28 cellular contexts compared by ENCODE assay signal in genomic region chr5:9009931-9010652, GRCh38.
DNase-seq lines count a peak whose midpoint lies in the region; ATAC-seq, FAIRE-seq and TF ChIP-seq lines count a peak whose summit lies in the region.
"Had no signal": no experiment of that assay in that cellular context is flagged by ENCODE, and none has a peak within 500 bp of the region (broad histone marks: within the 10 kb centered on the region; RNA-seq: fewer than 3 reads in every experiment).

No MANE protein-coding gene starts in this region.

- H3K9me3 ChIP-seq in prostate gland, result no peaks in the 10 kb centered on the region
- no peaks in the 10 kb centered on the region for H3K9me3 ChIP-seq in esophagus muscularis mucosa
- H3K9me3 ChIP-seq: left ventricle myocardium inferior, psoas muscle, sigmoid colon had no signal

- no peaks in the 10 kb centered on the region for H3K36me3 Mint-ChIP-seq in activated CD8-positive, alpha-beta T cell treated with anti-CD3 and anti-CD28 coated beads, Interleukin-2, amount 10 ng/mL, durations not matched to agents 7 days and 5 days (ENCODE audit: low read depth)
- H3K36me3 Mint-ChIP-seq: CD8-positive, alpha-beta T cell; naive thymus-derived CD4-positive, alpha-beta T cell had no signal

- WGBS in prostate gland, result 62% methylated on average over 7 of the region's 7 CpGs
- WGBS in esophagus muscularis mucosa, result 82% methylated on average over 7 of the region's 7 CpGs

- no peaks in the 10 kb centered on the region for H3K27me3 ChIP-seq in prostate gland (replicated peaks; ENCODE audit: insufficient read depth)
- H3K27me3 ChIP-seq in esophagus muscularis mucosa, result no peaks in the 10 kb centered on the region
- H3K27me3 ChIP-seq: sigmoid colon had no signal

- H3K27ac ChIP-seq in prostate gland (no peak overlapping the region), esophagus muscularis mucosa (replicated peaks in 1 of 4) (no peak overlapping the region)
- H3K27ac ChIP-seq: left ventricle myocardium inferior, psoas muscle, RWPE1, sigmoid colon, SK-N-MC had no signal

- no peak for ATAC-seq in activated CD8-positive, alpha-beta T cell treated with anti-CD3 and anti-CD28 coated beads, Interleukin-2, amount 10 ng/mL, durations not matched to agents 7 days and 5 days
- ATAC-seq: activated CD8-positive, alpha-beta T cell treated with anti-CD3 and anti-CD28 coated beads for 36 hours; CD8-positive, alpha-beta T cell; K562; naive thymus-derived CD4-positive, alpha-beta T cell; psoas muscle had no signal

- intact Hi-C loops in prostate gland (cut with DNase I), result no loop called here
- intact Hi-C loops in esophagus muscularis mucosa (cut with DNase I), result no loop called here

- peak; percentile 26 for FAIRE-seq in HTR-8/SVneo (lab: Jason Lieb, UNC)
- FAIRE-seq: K562 had no signal

- H3K4me3 Mint-ChIP-seq in activated CD8-positive, alpha-beta T cell treated with anti-CD3 and anti-CD28 coated beads, Interleukin-2, amount 10 ng/mL, durations not matched to agents 7 days and 5 days, result no peak overlapping the region
- H3K4me3 Mint-ChIP-seq: activated CD8-positive, alpha-beta T cell treated with anti-CD3 and anti-CD28 coated beads for 36 hours; CD8-positive, alpha-beta T cell; naive thymus-derived CD4-positive, alpha-beta T cell; T-helper 1 cell treated with Interleukin-12 subunit alpha and Interleukin-12 subunit beta and Interleukin-4 antibody, amounts not matched to agents 30 μg/mL and 1 μg/mL, for 36 hours had no signal

- H3K27me3 Mint-ChIP-seq in activated CD8-positive, alpha-beta T cell treated with anti-CD3 and anti-CD28 coated beads, Interleukin-2, amount 10 ng/mL, durations not matched to agents 7 days and 5 days (ENCODE audit: low read depth), result no peaks in the 10 kb centered on the region
- H3K27me3 Mint-ChIP-seq: activated CD8-positive, alpha-beta T cell treated with anti-CD3 and anti-CD28 coated beads for 36 hours; naive thymus-derived CD4-positive, alpha-beta T cell had no signal

- in situ Hi-C loops in GM13976 (cut with MboI; ENCODE audit: low sequenced_read_pairs, unreplicated experiment), result no loop called here

- no peak overlapping the region for H3K4me3 ChIP-seq in AG04449 (ENCODE audit: low read depth, low read length)
- H3K4me3 ChIP-seq in epithelial cell of esophagus (ENCODE audit: low read length), result no peak overlapping the region
- H3K4me3 ChIP-seq in foreskin fibroblast (ENCODE audit: low read depth in 1 of 2, low read length in 2 of 2), result no peak overlapping the region
- H3K4me3 ChIP-seq in prostate gland, result no peak overlapping the region
- H3K4me3 ChIP-seq in esophagus muscularis mucosa, result no peak overlapping the region
- H3K4me3 ChIP-seq: K562, left ventricle myocardium inferior, psoas muscle, sigmoid colon, SK-N-MC had no signal

- TF ChIP-seq CTCF in AG04449 (IDR thresholded peaks at IDR 0.05; ENCODE audit: insufficient read depth, low read length, missing control alignments) (no peak), epithelial cell of esophagus (IDR thresholded peaks at IDR 0.05; ENCODE audit: insufficient read depth, low read depth, low read length, missing control alignments) (no peak), foreskin fibroblast (IDR thresholded peaks at IDR 0.05; ENCODE audit: low read depth, low read length) (no peak), prostate gland (IDR thresholded peaks at IDR 0.05) (no peak), GM13976 (IDR thresholded peaks at IDR 0.05; ENCODE audit: borderline replicate concordance, control extremely low read depth, extremely low read depth, insufficient read depth, missing control alignments) (no peak), esophagus muscularis mucosa (IDR thresholded peaks at IDR 0.05) (no peak)

- POLR2A ChIA-PET in AG04449 (lab: Yijun Ruan, JAX), result no interaction called here
- POLR2A ChIA-PET in activated CD8-positive, alpha-beta T cell treated with anti-CD3 and anti-CD28 coated beads, Interleukin-2, amount 10 ng/mL, durations not matched to agents 7 days and 5 days (lab: Charles Lee), result no interaction called here

- TF ChIP-seq POLR2A in prostate gland (IDR thresholded peaks at IDR 0.05), result no peak
- TF ChIP-seq POLR2A in esophagus muscularis mucosa (IDR thresholded peaks at IDR 0.05; ENCODE audit: low read depth), result no peak

- peak; percentile 55 for DNase-seq in AG04449 (ENCODE audit: low read depth, low spot score)
- no peak for DNase-seq in HTR-8/SVneo (ENCODE audit: insufficient read length, low spot score)
- DNase-seq in epithelial cell of esophagus (ENCODE audit: low read depth), result peak; percentile 18
- DNase-seq in foreskin fibroblast, result peak; percentile 49 to 77
- no peak for DNase-seq in prostate gland (ENCODE audit: low spot score)
- DNase-seq in GM13976 (ENCODE audit: low spot score), result no peak
- no peak for DNase-seq in activated CD8-positive, alpha-beta T cell treated with anti-CD3 and anti-CD28 coated beads, Interleukin-2, amount 10 ng/mL, durations not matched to agents 7 days and 5 days
- no peak for DNase-seq in esophagus muscularis mucosa (ENCODE audit: extremely low spot score)
- DNase-seq: 8988T; activated CD4-positive, alpha-beta T cell treated with anti-CD3 and anti-CD28 coated beads for 1 hour; activated CD8-positive, alpha-beta T cell treated with anti-CD3 and anti-CD28 coated beads for 36 hours; activated effector memory CD4-positive, alpha-beta T cell treated with anti-CD3 and anti-CD28 coated beads, Interleukin-2, amount 50 U/mL, for 16 hours; AML-193; CD8-positive, alpha-beta T cell; HCEC 1CT; islet precursor cell; left ventricle myocardium inferior; naive thymus-derived CD4-positive, alpha-beta T cell; NCI-H1436 treated with DMSO at 0.1 percent for 48 hours; NCI-H446; psoas muscle; sigmoid colon; stimulated activated CD4-positive, alpha-beta T cell treated with anti-CD3 and anti-CD28 coated beads, Interleukin-15, amount 100 ng/mL, for 24 hours; stimulated activated naive CD4-positive, alpha-beta T cell had no signal

- H3K4me1 Mint-ChIP-seq in activated CD8-positive, alpha-beta T cell treated with anti-CD3 and anti-CD28 coated beads, Interleukin-2, amount 10 ng/mL, durations not matched to agents 7 days and 5 days (ENCODE audit: low read depth), result no peaks in the 10 kb centered on the region
- H3K4me1 Mint-ChIP-seq: naive thymus-derived CD4-positive, alpha-beta T cell had no signal

- H3K36me3 ChIP-seq in prostate gland (no peaks in the 10 kb centered on the region), esophagus muscularis mucosa (no peaks in the 10 kb centered on the region)
- H3K36me3 ChIP-seq: left ventricle myocardium inferior, sigmoid colon had no signal

- H3K9me3 Mint-ChIP-seq in activated CD8-positive, alpha-beta T cell treated with anti-CD3 and anti-CD28 coated beads, Interleukin-2, amount 10 ng/mL, durations not matched to agents 7 days and 5 days (ENCODE audit: insufficient read depth), result no peaks in the 10 kb centered on the region

- CTCF ChIA-PET in AG04449 (lab: Yijun Ruan, JAX), result no interaction called here
- CTCF ChIA-PET in activated CD8-positive, alpha-beta T cell treated with anti-CD3 and anti-CD28 coated beads, Interleukin-2, amount 10 ng/mL, durations not matched to agents 7 days and 5 days (lab: Charles Lee), result no interaction called here

- H3K27ac Mint-ChIP-seq in activated CD8-positive, alpha-beta T cell treated with anti-CD3 and anti-CD28 coated beads, Interleukin-2, amount 10 ng/mL, durations not matched to agents 7 days and 5 days, result no peak overlapping the region
- H3K27ac Mint-ChIP-seq: activated CD8-positive, alpha-beta T cell treated with anti-CD3 and anti-CD28 coated beads for 36 hours; CD8-positive, alpha-beta T cell; T-helper 1 cell treated with Interleukin-12 subunit alpha and Interleukin-12 subunit beta and Interleukin-4 antibody, amounts not matched to agents 30 μg/mL and 1 μg/mL, for 36 hours had no signal

- TF ChIP-seq EP300 in esophagus muscularis mucosa (IDR thresholded peaks at IDR 0.05), result no peak

- H3K4me1 ChIP-seq in prostate gland (replicated peaks) (no peaks in the 10 kb centered on the region), esophagus muscularis mucosa (no peaks in the 10 kb centered on the region)
- H3K4me1 ChIP-seq: left ventricle myocardium inferior, psoas muscle, sigmoid colon had no signal

Comparison
In these comparisons a context has a peak if more than half of its experiments do, and no peak if none do; other contexts are left out.
1. DNase-seq: peak in AG04449 (single experiment), epithelial cell of esophagus (single experiment) and foreskin fibroblast (2 of 2); none in HTR-8/SVneo (single experiment), prostate gland (single experiment), GM13976 (single experiment), activated CD8-positive, alpha-beta T cell treated with anti-CD3 and anti-CD28 coated beads, Interleukin-2, amount 10 ng/mL, durations not matched to agents 7 days and 5 days (single experiment) and esophagus muscularis mucosa (single experiment).